In the genomic region with DNA sequence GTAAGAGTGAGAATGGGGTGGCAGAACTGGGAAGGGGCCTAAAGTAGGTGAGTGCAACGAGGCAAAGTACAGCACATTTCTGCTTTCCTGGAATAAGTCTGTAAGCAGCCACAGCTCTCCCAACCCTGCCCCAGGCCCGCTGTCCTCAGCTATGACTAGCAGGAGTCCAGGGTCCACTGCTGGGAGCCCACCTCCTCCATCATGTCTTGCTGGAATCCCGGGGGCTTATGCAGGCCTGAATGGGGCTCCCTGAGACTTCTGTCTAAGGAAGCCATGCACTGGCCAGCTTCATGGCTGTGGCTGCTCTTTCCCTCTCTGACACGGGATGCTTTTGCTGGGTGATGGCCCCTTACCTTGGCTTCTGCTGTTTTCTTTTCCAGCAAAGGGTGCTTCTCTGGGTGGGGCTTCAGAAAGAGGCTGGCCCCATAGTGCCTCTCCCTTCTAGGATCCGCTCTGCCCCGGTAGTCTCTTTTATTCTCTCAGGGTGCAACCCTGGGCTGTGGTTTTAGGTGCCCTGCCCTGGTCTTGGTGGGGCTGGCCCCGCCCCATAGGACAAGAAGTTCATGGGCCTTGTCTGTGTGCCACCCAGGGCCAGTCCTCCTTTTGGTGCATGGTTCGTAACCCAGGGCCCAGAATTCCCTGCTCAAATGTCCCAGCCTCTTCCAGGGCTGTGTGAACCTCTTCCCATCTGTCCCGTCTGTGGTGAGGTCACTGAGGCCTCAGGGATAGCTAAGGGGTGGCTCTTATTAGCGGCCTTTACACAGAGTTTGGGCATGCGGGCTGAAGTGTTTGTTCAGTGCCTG, we compare ENCODE assay signal across 1 cellular context.
A peak's percentile ranks its signal among the peaks of the same experiment; 100 is the strongest.
TF ChIP-seq lines count a peak whose summit lies in the region.

No MANE protein-coding gene starts in this region.

TF ChIP-seq in HepG2, 621 proteins besides CTCF, POLR2A, EP300 and RAD21 (continued from another document and continues in another):
- TF ChIP-seq, protein P1, sequence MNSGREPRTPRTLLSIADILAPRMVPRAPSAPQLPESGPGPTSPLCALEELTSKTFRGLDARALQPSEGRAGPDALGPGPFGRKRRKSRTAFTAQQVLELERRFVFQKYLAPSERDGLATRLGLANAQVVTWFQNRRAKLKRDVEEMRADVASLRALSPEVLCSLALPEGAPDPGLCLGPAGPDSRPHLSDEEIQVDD (CRISPR knock-in tag; IDR thresholded peaks at IDR 0.05; ENCODE audit: borderline replicate concordance), result no peak
- TF ChIP-seq, protein P2, sequence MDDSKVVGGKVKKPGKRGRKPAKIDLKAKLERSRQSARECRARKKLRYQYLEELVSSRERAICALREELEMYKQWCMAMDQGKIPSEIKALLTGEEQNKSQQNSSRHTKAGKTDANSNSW (CRISPR knock-in tag; IDR thresholded peaks at IDR 0.05; ENCODE audit: borderline replicate concordance), result no peak
- TF ChIP-seq, protein P3, sequence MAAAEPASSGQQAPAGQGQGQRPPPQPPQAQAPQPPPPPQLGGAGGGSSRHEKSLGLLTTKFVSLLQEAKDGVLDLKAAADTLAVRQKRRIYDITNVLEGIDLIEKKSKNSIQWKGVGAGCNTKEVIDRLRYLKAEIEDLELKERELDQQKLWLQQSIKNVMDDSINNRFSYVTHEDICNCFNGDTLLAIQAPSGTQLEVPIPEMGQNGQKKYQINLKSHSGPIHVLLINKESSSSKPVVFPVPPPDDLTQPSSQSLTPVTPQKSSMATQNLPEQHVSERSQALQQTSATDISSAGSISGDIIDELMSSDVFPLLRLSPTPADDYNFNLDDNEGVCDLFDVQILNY (CRISPR knock-in tag; conservative IDR thresholded peaks at IDR 0.05), result no peak
- TF ChIP-seq ZNF543 (CRISPR knock-in tag; IDR thresholded peaks at IDR 0.05) (0 out of 2 replicates have a peak, but pooled peaks have one; percentile 53), FIP1L1 (IDR thresholded peaks at IDR 0.05; ENCODE audit: borderline replicate concordance, insufficient read depth, low read depth, low read length) (no peak), BCL6 (CRISPR knock-in tag; IDR thresholded peaks at IDR 0.05) (peak; percentile 91), TBX3 (IDR thresholded peaks at IDR 0.05; ENCODE audit: borderline replicate concordance) (no peak), ZNF678 (CRISPR knock-in tag; IDR thresholded peaks at IDR 0.05) (no peak), DNMT3B (CRISPR knock-in tag; conservative IDR thresholded peaks at IDR 0.05) (no peak), ZBTB7B (CRISPR knock-in tag; IDR thresholded peaks at IDR 0.05) (peak; percentile 71; the same call in 1 of the 2 replicates), RFX3 (CRISPR knock-in tag; IDR thresholded peaks at IDR 0.05) (no peak), POGZ (CRISPR knock-in tag; IDR thresholded peaks at IDR 0.05) (no peak), CENPT (CRISPR knock-in tag; IDR thresholded peaks at IDR 0.05; ENCODE audit: low read depth) (no peak), ZNF383 (CRISPR knock-in tag; IDR thresholded peaks at IDR 0.05; ENCODE audit: borderline replicate concordance) (peak; percentile 92; the same call in 1 of the 2 replicates), GTF2F1 (IDR thresholded peaks at IDR 0.05; ENCODE audit: low read length) (no peak), DR1 (CRISPR knock-in tag; IDR thresholded peaks at IDR 0.05) (no peak), ATAD3A (CRISPR knock-in tag; IDR thresholded peaks at IDR 0.05) (no peak), NBN (conservative IDR thresholded peaks at IDR 0.05) (no peak), BORCS8-MEF2B (CRISPR knock-in tag; IDR thresholded peaks at IDR 0.05) (no peak), ATM (IDR thresholded peaks at IDR 0.05; ENCODE audit: borderline replicate concordance) (no peak)
- TF ChIP-seq, protein P4, sequence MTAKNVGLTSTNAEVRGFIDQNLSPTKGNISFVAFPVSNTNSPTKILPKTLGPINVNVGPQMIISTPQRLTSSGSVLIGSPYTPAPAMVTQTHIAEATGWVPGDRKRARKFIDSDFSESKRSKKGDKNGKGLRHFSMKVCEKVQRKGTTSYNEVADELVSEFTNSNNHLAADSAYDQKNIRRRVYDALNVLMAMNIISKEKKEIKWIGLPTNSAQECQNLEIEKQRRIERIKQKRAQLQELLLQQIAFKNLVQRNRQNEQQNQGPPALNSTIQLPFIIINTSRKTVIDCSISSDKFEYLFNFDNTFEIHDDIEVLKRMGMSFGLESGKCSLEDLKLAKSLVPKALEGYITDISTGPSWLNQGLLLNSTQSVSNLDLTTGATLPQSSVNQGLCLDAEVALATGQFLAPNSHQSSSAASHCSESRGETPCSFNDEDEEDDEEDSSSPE (CRISPR knock-in tag; IDR thresholded peaks at IDR 0.05), result 0 out of 2 replicates have a peak, but pooled peaks have one; percentile 16
- TF ChIP-seq, protein P5, sequence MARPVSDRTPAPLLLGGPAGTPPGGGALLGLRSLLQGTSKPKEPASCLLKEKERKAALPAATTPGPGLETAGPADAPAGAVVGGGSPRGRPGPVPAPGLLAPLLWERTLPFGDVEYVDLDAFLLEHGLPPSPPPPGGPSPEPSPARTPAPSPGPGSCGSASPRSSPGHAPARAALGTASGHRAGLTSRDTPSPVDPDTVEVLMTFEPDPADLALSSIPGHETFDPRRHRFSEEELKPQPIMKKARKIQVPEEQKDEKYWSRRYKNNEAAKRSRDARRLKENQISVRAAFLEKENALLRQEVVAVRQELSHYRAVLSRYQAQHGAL (CRISPR knock-in tag; IDR thresholded peaks at IDR 0.05; ENCODE audit: not compliant biosample characterization), result peak; percentile 60
- TF ChIP-seq, protein P6, sequence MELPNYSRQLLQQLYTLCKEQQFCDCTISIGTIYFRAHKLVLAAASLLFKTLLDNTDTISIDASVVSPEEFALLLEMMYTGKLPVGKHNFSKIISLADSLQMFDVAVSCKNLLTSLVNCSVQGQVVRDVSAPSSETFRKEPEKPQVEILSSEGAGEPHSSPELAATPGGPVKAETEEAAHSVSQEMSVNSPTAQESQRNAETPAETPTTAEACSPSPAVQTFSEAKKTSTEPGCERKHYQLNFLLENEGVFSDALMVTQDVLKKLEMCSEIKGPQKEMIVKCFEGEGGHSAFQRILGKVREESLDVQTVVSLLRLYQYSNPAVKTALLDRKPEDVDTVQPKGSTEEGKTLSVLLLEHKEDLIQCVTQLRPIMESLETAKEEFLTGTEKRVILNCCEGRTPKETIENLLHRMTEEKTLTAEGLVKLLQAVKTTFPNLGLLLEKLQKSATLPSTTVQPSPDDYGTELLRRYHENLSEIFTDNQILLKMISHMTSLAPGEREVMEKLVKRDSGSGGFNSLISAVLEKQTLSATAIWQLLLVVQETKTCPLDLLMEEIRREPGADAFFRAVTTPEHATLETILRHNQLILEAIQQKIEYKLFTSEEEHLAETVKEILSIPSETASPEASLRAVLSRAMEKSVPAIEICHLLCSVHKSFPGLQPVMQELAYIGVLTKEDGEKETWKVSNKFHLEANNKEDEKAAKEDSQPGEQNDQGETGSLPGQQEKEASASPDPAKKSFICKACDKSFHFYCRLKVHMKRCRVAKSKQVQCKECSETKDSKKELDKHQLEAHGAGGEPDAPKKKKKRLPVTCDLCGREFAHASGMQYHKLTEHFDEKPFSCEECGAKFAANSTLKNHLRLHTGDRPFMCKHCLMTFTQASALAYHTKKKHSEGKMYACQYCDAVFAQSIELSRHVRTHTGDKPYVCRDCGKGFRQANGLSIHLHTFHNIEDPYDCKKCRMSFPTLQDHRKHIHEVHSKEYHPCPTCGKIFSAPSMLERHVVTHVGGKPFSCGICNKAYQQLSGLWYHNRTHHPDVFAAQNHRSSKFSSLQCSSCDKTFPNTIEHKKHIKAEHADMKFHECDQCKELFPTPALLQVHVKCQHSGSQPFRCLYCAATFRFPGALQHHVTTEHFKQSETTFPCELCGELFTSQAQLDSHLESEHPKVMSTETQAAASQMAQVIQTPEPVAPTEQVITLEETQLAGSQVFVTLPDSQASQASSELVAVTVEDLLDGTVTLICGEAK (IDR thresholded peaks at IDR 0.05), result no peak
- TF ChIP-seq, protein P6 (CRISPR knock-in tag; IDR thresholded peaks at IDR 0.05), result peak; percentile 70; the same call in 1 of the 2 replicates
- TF ChIP-seq, protein P7, sequence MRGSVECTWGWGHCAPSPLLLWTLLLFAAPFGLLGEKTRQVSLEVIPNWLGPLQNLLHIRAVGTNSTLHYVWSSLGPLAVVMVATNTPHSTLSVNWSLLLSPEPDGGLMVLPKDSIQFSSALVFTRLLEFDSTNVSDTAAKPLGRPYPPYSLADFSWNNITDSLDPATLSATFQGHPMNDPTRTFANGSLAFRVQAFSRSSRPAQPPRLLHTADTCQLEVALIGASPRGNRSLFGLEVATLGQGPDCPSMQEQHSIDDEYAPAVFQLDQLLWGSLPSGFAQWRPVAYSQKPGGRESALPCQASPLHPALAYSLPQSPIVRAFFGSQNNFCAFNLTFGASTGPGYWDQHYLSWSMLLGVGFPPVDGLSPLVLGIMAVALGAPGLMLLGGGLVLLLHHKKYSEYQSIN (CRISPR knock-in tag; IDR thresholded peaks at IDR 0.05; ENCODE audit: borderline replicate concordance), result no peak
- TF ChIP-seq, protein P8, sequence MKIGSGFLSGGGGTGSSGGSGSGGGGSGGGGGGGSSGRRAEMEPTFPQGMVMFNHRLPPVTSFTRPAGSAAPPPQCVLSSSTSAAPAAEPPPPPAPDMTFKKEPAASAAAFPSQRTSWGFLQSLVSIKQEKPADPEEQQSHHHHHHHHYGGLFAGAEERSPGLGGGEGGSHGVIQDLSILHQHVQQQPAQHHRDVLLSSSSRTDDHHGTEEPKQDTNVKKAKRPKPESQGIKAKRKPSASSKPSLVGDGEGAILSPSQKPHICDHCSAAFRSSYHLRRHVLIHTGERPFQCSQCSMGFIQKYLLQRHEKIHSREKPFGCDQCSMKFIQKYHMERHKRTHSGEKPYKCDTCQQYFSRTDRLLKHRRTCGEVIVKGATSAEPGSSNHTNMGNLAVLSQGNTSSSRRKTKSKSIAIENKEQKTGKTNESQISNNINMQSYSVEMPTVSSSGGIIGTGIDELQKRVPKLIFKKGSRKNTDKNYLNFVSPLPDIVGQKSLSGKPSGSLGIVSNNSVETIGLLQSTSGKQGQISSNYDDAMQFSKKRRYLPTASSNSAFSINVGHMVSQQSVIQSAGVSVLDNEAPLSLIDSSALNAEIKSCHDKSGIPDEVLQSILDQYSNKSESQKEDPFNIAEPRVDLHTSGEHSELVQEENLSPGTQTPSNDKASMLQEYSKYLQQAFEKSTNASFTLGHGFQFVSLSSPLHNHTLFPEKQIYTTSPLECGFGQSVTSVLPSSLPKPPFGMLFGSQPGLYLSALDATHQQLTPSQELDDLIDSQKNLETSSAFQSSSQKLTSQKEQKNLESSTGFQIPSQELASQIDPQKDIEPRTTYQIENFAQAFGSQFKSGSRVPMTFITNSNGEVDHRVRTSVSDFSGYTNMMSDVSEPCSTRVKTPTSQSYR (CRISPR knock-in tag; IDR thresholded peaks at IDR 0.05; ENCODE audit: borderline replicate concordance), result no peak
- TF ChIP-seq, protein P9, sequence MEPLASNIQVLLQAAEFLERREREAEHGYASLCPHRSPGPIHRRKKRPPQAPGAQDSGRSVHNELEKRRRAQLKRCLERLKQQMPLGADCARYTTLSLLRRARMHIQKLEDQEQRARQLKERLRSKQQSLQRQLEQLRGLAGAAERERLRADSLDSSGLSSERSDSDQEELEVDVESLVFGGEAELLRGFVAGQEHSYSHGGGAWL (CRISPR knock-in tag; IDR thresholded peaks at IDR 0.05), result no peak
- TF ChIP-seq, protein P10, sequence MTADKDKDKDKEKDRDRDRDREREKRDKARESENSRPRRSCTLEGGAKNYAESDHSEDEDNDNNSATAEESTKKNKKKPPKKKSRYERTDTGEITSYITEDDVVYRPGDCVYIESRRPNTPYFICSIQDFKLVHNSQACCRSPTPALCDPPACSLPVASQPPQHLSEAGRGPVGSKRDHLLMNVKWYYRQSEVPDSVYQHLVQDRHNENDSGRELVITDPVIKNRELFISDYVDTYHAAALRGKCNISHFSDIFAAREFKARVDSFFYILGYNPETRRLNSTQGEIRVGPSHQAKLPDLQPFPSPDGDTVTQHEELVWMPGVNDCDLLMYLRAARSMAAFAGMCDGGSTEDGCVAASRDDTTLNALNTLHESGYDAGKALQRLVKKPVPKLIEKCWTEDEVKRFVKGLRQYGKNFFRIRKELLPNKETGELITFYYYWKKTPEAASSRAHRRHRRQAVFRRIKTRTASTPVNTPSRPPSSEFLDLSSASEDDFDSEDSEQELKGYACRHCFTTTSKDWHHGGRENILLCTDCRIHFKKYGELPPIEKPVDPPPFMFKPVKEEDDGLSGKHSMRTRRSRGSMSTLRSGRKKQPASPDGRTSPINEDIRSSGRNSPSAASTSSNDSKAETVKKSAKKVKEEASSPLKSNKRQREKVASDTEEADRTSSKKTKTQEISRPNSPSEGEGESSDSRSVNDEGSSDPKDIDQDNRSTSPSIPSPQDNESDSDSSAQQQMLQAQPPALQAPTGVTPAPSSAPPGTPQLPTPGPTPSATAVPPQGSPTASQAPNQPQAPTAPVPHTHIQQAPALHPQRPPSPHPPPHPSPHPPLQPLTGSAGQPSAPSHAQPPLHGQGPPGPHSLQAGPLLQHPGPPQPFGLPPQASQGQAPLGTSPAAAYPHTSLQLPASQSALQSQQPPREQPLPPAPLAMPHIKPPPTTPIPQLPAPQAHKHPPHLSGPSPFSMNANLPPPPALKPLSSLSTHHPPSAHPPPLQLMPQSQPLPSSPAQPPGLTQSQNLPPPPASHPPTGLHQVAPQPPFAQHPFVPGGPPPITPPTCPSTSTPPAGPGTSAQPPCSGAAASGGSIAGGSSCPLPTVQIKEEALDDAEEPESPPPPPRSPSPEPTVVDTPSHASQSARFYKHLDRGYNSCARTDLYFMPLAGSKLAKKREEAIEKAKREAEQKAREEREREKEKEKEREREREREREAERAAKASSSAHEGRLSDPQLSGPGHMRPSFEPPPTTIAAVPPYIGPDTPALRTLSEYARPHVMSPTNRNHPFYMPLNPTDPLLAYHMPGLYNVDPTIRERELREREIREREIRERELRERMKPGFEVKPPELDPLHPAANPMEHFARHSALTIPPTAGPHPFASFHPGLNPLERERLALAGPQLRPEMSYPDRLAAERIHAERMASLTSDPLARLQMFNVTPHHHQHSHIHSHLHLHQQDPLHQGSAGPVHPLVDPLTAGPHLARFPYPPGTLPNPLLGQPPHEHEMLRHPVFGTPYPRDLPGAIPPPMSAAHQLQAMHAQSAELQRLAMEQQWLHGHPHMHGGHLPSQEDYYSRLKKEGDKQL (CRISPR knock-in tag; IDR thresholded peaks at IDR 0.05; ENCODE audit: low read depth), result no peak
